16 cellular contexts compared by ENCODE assay signal in genomic region chr1:1463312-1463711, GRCh38. TPM values are rescaled to one million over a fixed set of nuclear protein-coding genes. Genes with fewer than 3 reads are reported as not detected.
DNase-seq lines count a peak whose midpoint lies in the region; TF ChIP-seq lines count a peak whose summit lies in the region.
"Had no signal": no experiment of that assay in that cellular context is flagged by ENCODE, and none has a peak within 500 bp of the region (broad histone marks: within the 10 kb centered on the region; RNA-seq: fewer than 3 reads in every experiment).

No MANE protein-coding gene starts in this region.

- H3K4me3 ChIP-seq in BLaER1 (no peak overlapping the region), GM06990 (replicated peaks; ENCODE audit: low read depth, low read length) (peak overlapping the region; percentile 61), OCI-LY7 (ENCODE audit: low read depth, low read length, poor library complexity, severe bottlenecking) (no peak overlapping the region)

- no peaks in the 10 kb centered on the region for H3K79me2 ChIP-seq in OCI-LY7 (ENCODE audit: insufficient read depth, low read depth, low read length)

- H3K27me3 ChIP-seq in BLaER1: no peaks in the 10 kb centered on the region
- H3K27me3 ChIP-seq in GM06990 (replicated peaks; ENCODE audit: control insufficient read depth, insufficient read depth, low read length): no peaks in the 10 kb centered on the region

- POLR2A ChIA-PET in OCI-LY7 (lab: Charles Lee): no interaction called here

- H3K4me1 ChIP-seq in BLaER1: peaks cover 74% of the 10 kb centered on the region
- H3K4me1 ChIP-seq in OCI-LY7 (ENCODE audit: insufficient read depth, low read length, poor library complexity, severe bottlenecking): peaks cover 22% of the 10 kb centered on the region

- intact Hi-C loops in OCI-LY7 (cut with micrococcal nuclease; ENCODE audit: unreplicated experiment): loop anchor here (2.0 to 5.0 kb wide), 2 partner anchors 91 to 116 kb away; partner anchors contain the start of gene DVL1

- H3K4me2 ChIP-seq in BLaER1 (peak overlapping the region; percentile 90), OCI-LY7 (ENCODE audit: low read length) (no peak overlapping the region)

- no peak overlapping the region for H2AFZ ChIP-seq in OCI-LY7 (ENCODE audit: low read length)

- TF ChIP-seq CTCF in GM06990 (IDR thresholded peaks at IDR 0.05; ENCODE audit: insufficient read depth, low read length, poor library complexity, severe bottlenecking): no peak
- no peak for TF ChIP-seq CTCF in OCI-LY7 (conservative IDR thresholded peaks at IDR 0.05; ENCODE audit: low read length)

- no peak overlapping the region for H3K9ac ChIP-seq in BLaER1

- no peaks in the 10 kb centered on the region for H3K36me3 ChIP-seq in BLaER1
- H3K36me3 ChIP-seq in GM06990 (ENCODE audit: control insufficient read depth, insufficient read depth, low read length): no peaks in the 10 kb centered on the region
- H3K36me3 ChIP-seq in OCI-LY7 (ENCODE audit: insufficient read depth, low read length): no peaks in the 10 kb centered on the region

- no peaks in the 10 kb centered on the region for H3K9me2 ChIP-seq in OCI-LY7 (ENCODE audit: insufficient read depth, low read length)

- no peak for DNase-seq in GM06990 (ENCODE audit: extremely low read depth, insufficient read length)
- DNase-seq in OCI-LY7 (ENCODE audit: low spot score): no peak
- no peak for DNase-seq in epithelial cell of prostate (ENCODE audit: low read depth, low spot score)
- DNase-seq in OCI-M1 (lab: John Stamatoyannopoulos, UW): no peak
- DNase-seq in stimulated activated CD4-positive, alpha-beta T cell treated with anti-CD3 and anti-CD28 coated beads, Interleukin-2, amount 100 ng/mL, for 24 hours: no peak
- no peak for DNase-seq in retina
- DNase-seq: 8988T; C1 segment of cervical spinal cord; CD4-positive, CD25-positive, alpha-beta regulatory T cell; CD8-positive, alpha-beta memory T cell; COR-L47; DMS 273 treated with DMSO at 0.1 percent for 48 hours; DND-41; H9 had no signal

- no TSS peak for BruUV-seq in OCI-LY7 (replicated peaks; lab: Mats Ljungman, UMichigan)

- no peaks in the 10 kb centered on the region for H3K9me3 ChIP-seq in BLaER1
- 0 out of 2 replicates have a peak, but pooled peaks cover 8% of the 10 kb centered on the region for H3K9me3 ChIP-seq in OCI-LY7 (ENCODE audit: low read length)

- peak overlapping the region; percentile 81 for H3K27ac ChIP-seq in BLaER1
- H3K27ac ChIP-seq in OCI-LY7 (ENCODE audit: low read depth, low read length, poor library complexity, severe bottlenecking): peak overlapping the region; percentile 77
- H3K27ac ChIP-seq in epithelial cell of prostate: peak overlapping the region; percentile 95

- CTCF ChIA-PET in OCI-LY7 (lab: Charles Lee; ENCODE audit: unreplicated experiment): no interaction called here

- H4K20me1 ChIP-seq in BLaER1: no peaks in the 10 kb centered on the region
- no peaks in the 10 kb centered on the region for H4K20me1 ChIP-seq in OCI-LY7 (ENCODE audit: insufficient read depth, low read length)

RNA-seq across cellular contexts. Expression of gene ATAD3B, which starts 8.3 kb away (rescaled TPM):
- 43.8 and 54.9 TPM in 2 replicates for total RNA-seq in OCI-LY7 (2014; rRNA removed; shearing (Covaris generic))
- total RNA-seq in OCI-LY7 (2022): 54.3 and 62.4 TPM in 2 replicates

RNA-seq across cellular contexts. Expression of gene ATAD3C, which starts 13.8 kb away (rescaled TPM):
- total RNA-seq in OCI-LY7 (2014; rRNA removed; shearing (Covaris generic)): 1.6 TPM in 1 of 2 replicates, not detected in the other
- 2.1 and 3.0 TPM in 2 replicates for total RNA-seq in OCI-LY7 (2022)

RNA-seq across cellular contexts. Expression of gene VWA1, which starts 27.8 kb away (rescaled TPM):
- not detected in 2 replicates for total RNA-seq in OCI-LY7 (2014; rRNA removed; shearing (Covaris generic))
- total RNA-seq in OCI-LY7 (2022): not detected in 2 replicates
- total RNA-seq: CD4-positive, CD25-positive, alpha-beta regulatory T cell had no signal

RNA-seq across cellular contexts. Expression of gene ANKRD65, which starts 42.2 kb away (rescaled TPM):
- total RNA-seq in OCI-LY7 (2014; rRNA removed; shearing (Covaris generic)): not detected in 2 replicates
- total RNA-seq in OCI-LY7 (2022): not detected in 2 replicates
- total RNA-seq: A673; CD4-positive, CD25-positive, alpha-beta regulatory T cell; CD8-positive, alpha-beta memory T cell had no signal

RNA-seq across cellular contexts. Expression of gene ATAD3A, which starts 48.6 kb away (rescaled TPM):
- 79.9 and 81.9 TPM in 2 replicates for total RNA-seq in OCI-LY7 (2014; rRNA removed; shearing (Covaris generic))
- total RNA-seq in OCI-LY7 (2022): 83.3 and 88.6 TPM in 2 replicates
